In the genomic region with DNA sequence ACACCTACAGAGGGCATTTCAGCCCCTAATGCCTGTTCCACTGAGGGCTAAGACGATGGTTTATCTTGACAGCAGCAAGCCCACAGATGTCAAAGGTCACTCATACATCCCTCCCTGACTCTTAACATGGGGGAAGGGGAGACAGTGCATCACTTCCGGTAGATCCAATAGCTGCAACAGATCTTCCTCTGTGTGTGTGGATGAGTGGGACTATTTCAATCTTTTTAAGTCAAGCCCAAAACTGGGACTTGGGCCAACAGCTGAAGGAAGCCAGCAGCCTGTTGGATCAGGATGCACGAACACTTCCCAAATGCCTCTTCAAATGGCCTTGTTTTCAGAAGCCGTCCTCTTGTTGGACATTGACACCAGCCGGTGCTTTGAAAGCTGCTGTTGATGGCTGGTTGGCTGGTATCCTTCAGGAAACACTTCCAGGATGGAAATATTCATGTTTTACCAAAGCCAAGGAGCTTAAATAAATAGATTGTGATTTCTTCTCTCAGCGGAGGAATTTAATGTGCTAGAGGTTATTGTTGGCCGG, we compare ENCODE assay signal across 10 cellular contexts. TPM values are rescaled to one million over a fixed set of nuclear protein-coding genes. Genes with fewer than 3 reads are reported as not detected.
DNase-seq lines count a peak whose midpoint lies in the region; ATAC-seq and TF ChIP-seq lines count a peak whose summit lies in the region.
"Had no signal": no experiment of that assay in that cellular context is flagged by ENCODE, and none has a peak within 500 bp of the region (broad histone marks: within the 10 kb centered on the region; RNA-seq: fewer than 3 reads in every experiment).

No MANE protein-coding gene starts in this region.

- no peaks in the 10 kb centered on the region for H3K79me2 ChIP-seq in ACC112 (ENCODE audit: control insufficient read depth, insufficient read depth, low read length, unreplicated experiment)

- H3K9me3 ChIP-seq in adipocyte (ENCODE audit: control insufficient read depth, low read length), result no peaks in the 10 kb centered on the region
- no peaks in the 10 kb centered on the region for H3K9me3 ChIP-seq in SJCRH30 (replicated peaks)

- ATAC-seq in omental fat pad (ENCODE audit: low FRiP score), result peak; percentile 51
- ATAC-seq in HG03097 (IDR thresholded peaks at IDR 0.05; ENCODE audit: low FRiP score, unreplicated experiment), result no peak
- no peak for ATAC-seq in HG02642 (IDR thresholded peaks at IDR 0.05; ENCODE audit: poor library complexity, unreplicated experiment)
- ATAC-seq in GM18870 (IDR thresholded peaks at IDR 0.05; ENCODE audit: unreplicated experiment), result no peak

- H3K36me3 ChIP-seq in ACC112 (ENCODE audit: insufficient read depth, low read length) (no peaks in the 10 kb centered on the region), adipocyte (ENCODE audit: control insufficient read depth, insufficient read depth, low read length, severe bottlenecking) (no peaks in the 10 kb centered on the region), SJCRH30 (no peaks in the 10 kb centered on the region)

- H3K4me3 ChIP-seq in ACC112 (ENCODE audit: low read depth, low read length) (no peak overlapping the region; the same call in 1 of the 2 replicates), adipocyte (ENCODE audit: low read length) (no peak overlapping the region), SJCRH30 (no peak overlapping the region)

- H3K9ac ChIP-seq in adipocyte (ENCODE audit: low read length), result peak overlapping the region; percentile 86

- H3K4me1 ChIP-seq in ACC112 (ENCODE audit: control insufficient read depth, insufficient read depth, low read length, unreplicated experiment) (peaks cover 61% of the 10 kb centered on the region), adipocyte (ENCODE audit: control insufficient read depth, insufficient read depth, low read length) (peaks cover 69% of the 10 kb centered on the region), SJCRH30 (no peaks in the 10 kb centered on the region)

- peak; percentile 55 for DNase-seq in adipocyte (ENCODE audit: low read depth)
- DNase-seq in globus pallidus (ENCODE audit: low spot score), result peak; percentile 65
- DNase-seq in omental fat pad (ENCODE audit: low spot score), result no peak
- DNase-seq in SJCRH30, result no peak
- DNase-seq: ACHN; stimulated activated CD4-positive, alpha-beta T cell treated with anti-CD3 and anti-CD28 coated beads, Interleukin-4, amount 100 ng/mL, for 4 hours had no signal

- H2AFZ ChIP-seq in ACC112 (ENCODE audit: low read length, unreplicated experiment), result no peak overlapping the region

- no peak for TF ChIP-seq CTCF in omental fat pad (IDR thresholded peaks at IDR 0.05)

- peak overlapping the region; percentile 99 for H3K27ac ChIP-seq in ACC112 (ENCODE audit: low read depth, low read length)
- no peak overlapping the region for H3K27ac ChIP-seq in SJCRH30

- no peaks in the 10 kb centered on the region for H3K27me3 ChIP-seq in ACC112 (ENCODE audit: insufficient read depth, low read length)
- H3K27me3 ChIP-seq in adipocyte (replicated peaks; ENCODE audit: control insufficient read depth, insufficient read depth, low read length), result no peaks in the 10 kb centered on the region
- no peaks in the 10 kb centered on the region for H3K27me3 ChIP-seq in SJCRH30

RNA-seq across cellular contexts. Expression of a gene that starts 59.2 kb away (rescaled TPM):
- 100 to 1,000 TPM in 1 of 4 donors, 10 to 100 TPM in 3; 12.2 to 207 (median 32.1) TPM for total RNA-seq in omental fat pad
- not detected in 2 replicates for total RNA-seq in SJCRH30 (2014; rRNA removed; shearing (Covaris generic))

Comparison
In these comparisons a context has a peak if more than half of its experiments do, and no peak if none do; other contexts are left out.
1. DNase-seq: peak in adipocyte (single experiment) and globus pallidus (single experiment); none in omental fat pad (single experiment) and SJCRH30 (0 of 2).
2. RNA of a gene that starts 59.2 kb away (total RNA-seq): 12.2 to 207 TPM in omental fat pad; not detected in SJCRH30; every median in the first group is over 10 times any median in the second.